ENCODE assay signal across 8 cellular contexts in the genomic region with DNA sequence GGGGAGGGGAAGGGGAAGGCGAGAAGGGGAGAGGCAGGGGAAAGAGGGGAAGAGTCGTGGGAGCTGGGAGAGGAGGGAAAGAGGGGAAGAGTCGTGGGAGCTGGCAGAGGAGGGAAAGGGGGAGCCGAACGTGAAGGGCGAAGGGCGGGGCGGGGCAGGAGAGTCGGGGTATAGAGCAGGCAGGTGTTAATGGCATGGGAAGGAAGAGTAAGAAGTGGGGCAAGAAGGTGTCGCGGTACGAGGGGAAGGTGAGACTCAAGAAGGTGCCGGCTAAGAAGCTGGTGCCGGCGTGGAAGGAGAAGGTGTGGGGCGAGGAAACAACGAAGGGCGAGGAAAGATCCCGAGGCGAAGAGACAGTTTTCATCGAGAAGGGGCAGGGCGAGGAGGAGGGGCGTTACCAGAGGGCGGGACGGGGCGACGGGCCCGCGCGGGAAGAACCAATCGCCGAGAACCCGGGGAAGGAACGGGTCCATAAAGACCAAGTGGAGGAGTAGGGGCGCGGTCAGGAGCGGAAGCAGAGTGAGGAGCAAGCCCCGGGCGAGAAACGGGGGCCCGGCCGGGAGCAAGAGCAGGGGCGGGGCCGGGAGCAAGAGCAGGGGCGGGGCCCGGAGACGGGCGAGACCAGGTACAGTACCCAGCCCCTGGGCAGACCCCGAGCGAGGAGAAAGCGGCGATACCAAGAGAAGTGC. TPM values are rescaled to one million over a fixed set of nuclear protein-coding genes. Genes with fewer than 3 reads are reported as not detected.
A peak's percentile ranks its signal among the peaks of the same experiment; 100 is the strongest.
DNase-seq lines count a peak whose midpoint lies in the region; ATAC-seq and TF ChIP-seq lines count a peak whose summit lies in the region.

No MANE protein-coding gene starts in this region.

- H3K9ac ChIP-seq in mammary epithelial cell (ENCODE audit: insufficient read depth, low read length) (peak overlapping the region; percentile 92), smooth muscle cell (ENCODE audit: low read depth) (peak overlapping the region; percentile 32)

- CTCF ChIA-PET in mammary epithelial cell (lab: Charles Lee; ENCODE audit: low non-redundant PET) = interaction anchor here (0.7 to 1.2 kb wide), 3 partner anchors 38 to 433 kb away, joined by 3 to 6 read pairs (median 5); a partner anchor contains a TSS

- no peaks in the 10 kb centered on the region for H3K27me3 ChIP-seq in mammary epithelial cell (ENCODE audit: insufficient read depth, low read length)
- H3K27me3 ChIP-seq in smooth muscle cell (ENCODE audit: low read depth) = no peaks in the 10 kb centered on the region

- dilution Hi-C loops in mammary epithelial cell (cut with HindIII; ENCODE audit: low sequenced_read_pairs) = loop anchor here (5.0 kb wide), 1 partner anchor 76 kb away; no protein-coding TSS in a partner anchor

- WGBS in mammary epithelial cell (ENCODE audit: low coverage, missing lambda C conversion rate) = 3% methylated on average over 8 of the region's 52 CpGs
- WGBS in smooth muscle cell (ENCODE audit: low lambda C conversion rate) = under 1% methylated on average over 23 of the region's 52 CpGs

- H3K4me3 ChIP-seq in WI38 (ENCODE audit: low read depth, low read length) (peak overlapping the region; percentile 73), mammary epithelial cell (replicated peaks in 1 of 3; ENCODE audit: insufficient read depth in 1 of 3, low read depth in 2 of 3, low read length in 3 of 3) (peak overlapping the region; percentile 66 to 74 (median 69)), smooth muscle cell (peak overlapping the region; percentile 86)

- no peaks in the 10 kb centered on the region for H3K9me3 ChIP-seq in mammary epithelial cell (replicated peaks; ENCODE audit: insufficient read depth, low read length)
- no peaks in the 10 kb centered on the region for H3K9me3 ChIP-seq in smooth muscle cell (replicated peaks; ENCODE audit: low read depth)

- H3K4me3 Mint-ChIP-seq in immature natural killer cell = peak overlapping the region; percentile 90 to 97 (median 96)

- no peaks in the 10 kb centered on the region for H3F3A ChIP-seq in smooth muscle cell (ENCODE audit: low read depth)

- H3K4me2 ChIP-seq in mammary epithelial cell (ENCODE audit: insufficient read depth, low read depth, low read length) (peak overlapping the region; percentile 97), smooth muscle cell (peak overlapping the region; percentile 96)

- H3K27ac Mint-ChIP-seq in immature natural killer cell = peak overlapping the region; percentile 95 to 99 (median 98)

- BruUV-seq in mammary epithelial cell (replicated peaks; lab: Mats Ljungman, UMichigan) = no TSS peak

- peaks cover 15 to 16% of the 10 kb centered on the region in 2 donors for H3K4me1 Mint-ChIP-seq in immature natural killer cell

- peaks cover 0 to 3% (median 0%) of the 10 kb centered on the region in 3 donors for H3K36me3 Mint-ChIP-seq in immature natural killer cell

- in situ Hi-C loops in mammary epithelial cell (cut with MboI; ENCODE audit: low sequenced_read_pairs in 2 of 2) = loop anchor here in 1 of 2 donors (10.0 to 25.0 kb wide), 2 partner anchors 199 to 431 kb away; a partner anchor contains a TSS

- H3K4me1 ChIP-seq in mammary epithelial cell (ENCODE audit: insufficient read depth, low read length) (peaks cover 15% of the 10 kb centered on the region), smooth muscle cell (ENCODE audit: low read depth) (peaks cover 10% of the 10 kb centered on the region)

- no peaks in the 10 kb centered on the region for H3K9me3 Mint-ChIP-seq in immature natural killer cell

- peak overlapping the region; percentile 75 for H3K27ac ChIP-seq in mammary epithelial cell (ENCODE audit: insufficient read depth, low read depth, low read length)
- H3K27ac ChIP-seq in smooth muscle cell (ENCODE audit: low read depth) = peak overlapping the region; percentile 58

- ATAC-seq in GM18909 (IDR thresholded peaks at IDR 0.05; ENCODE audit: poor library complexity, unreplicated experiment) (peak; percentile 72), HG03139 (IDR thresholded peaks at IDR 0.05; ENCODE audit: unreplicated experiment) (peak; percentile 58)

- H4K20me1 ChIP-seq in mammary epithelial cell (ENCODE audit: insufficient read depth, low read length) (no peaks in the 10 kb centered on the region), smooth muscle cell (ENCODE audit: low read depth) (no peaks in the 10 kb centered on the region)

- TF ChIP-seq CTCF in WI38 (IDR thresholded peaks at IDR 0.05; ENCODE audit: low read depth, low read length) = no peak
- no peak for TF ChIP-seq CTCF in mammary epithelial cell (conservative IDR thresholded peaks at IDR 0.05 in 1 of 2, IDR thresholded peaks at IDR 0.05 in 1 of 2; ENCODE audit: extremely low read depth in 1 of 2, insufficient read depth in 1 of 2, low read depth in 1 of 2, low read length in 2 of 2)
- TF ChIP-seq CTCF in smooth muscle cell (IDR thresholded peaks at IDR 0.05; ENCODE audit: borderline replicate concordance, insufficient read depth, poor library complexity, severe bottlenecking) = no peak

- H3K79me2 ChIP-seq in mammary epithelial cell (ENCODE audit: insufficient read depth, low read length) = no peaks in the 10 kb centered on the region
- H3K79me2 ChIP-seq in smooth muscle cell (ENCODE audit: low read depth) = no peaks in the 10 kb centered on the region

- intact Hi-C loops in mammary epithelial cell (cut with micrococcal nuclease) = loop anchor here (1.0 to 10.0 kb wide), 10 partner anchors 14 to 438 kb away; a partner anchor contains a TSS

- DNase-seq in AG08395 (ENCODE audit: low spot score) (peak; percentile 97), NCI-H2227 (lab: John Stamatoyannopoulos, UW; ENCODE audit: unreplicated experiment) (peak; percentile 100), mammary epithelial cell (peak; percentile 97), immature natural killer cell (peak; percentile 88 to 90 (median 90)), smooth muscle cell (lab: John Stamatoyannopoulos, UW; ENCODE audit: unreplicated experiment) (peak; percentile 81)

- H3K36me3 ChIP-seq in mammary epithelial cell (ENCODE audit: insufficient read depth, low read length) = no peaks in the 10 kb centered on the region
- no peaks in the 10 kb centered on the region for H3K36me3 ChIP-seq in smooth muscle cell (ENCODE audit: low read depth)

- peaks cover 2 to 5% (median 3%) of the 10 kb centered on the region in 3 donors for H3K27me3 Mint-ChIP-seq in immature natural killer cell (ENCODE audit: low read depth in 3 of 3)

- peak overlapping the region; percentile 95 for H2AFZ ChIP-seq in mammary epithelial cell (ENCODE audit: low read depth, low read length)
- H2AFZ ChIP-seq in smooth muscle cell (ENCODE audit: low read depth) = peak overlapping the region; percentile 85

RNA-seq across cellular contexts. Expression of a gene that starts 0.5 kb away (rescaled TPM):
- total RNA-seq in mammary epithelial cell = 1 to 10 TPM in 1 of 2 donors, under 1 TPM in 1; 0.83 to 2.8 TPM
- polyA plus RNA-seq in mammary epithelial cell = 0.96 TPM
- not detected for polyA minus RNA-seq in mammary epithelial cell
- polyA plus RNA-seq in immature natural killer cell = 10 to 100 TPM in 2 of 3 donors, 1 to 10 TPM in 1; 5.3 to 14.0 (median 11.6) TPM
- total RNA-seq in smooth muscle cell = 0.94 TPM in 1 of 2 replicates, not detected in the other
- 0.32 and 0.98 TPM in 2 replicates for polyA plus RNA-seq in smooth muscle cell

RNA-seq across cellular contexts. Expression of a gene that starts 16.4 kb away (rescaled TPM):
- total RNA-seq in mammary epithelial cell = 10 to 100 TPM; 14.2 to 46.6 TPM
- polyA plus RNA-seq in mammary epithelial cell = 17.8 TPM
- 3.0 TPM for polyA minus RNA-seq in mammary epithelial cell
- polyA plus RNA-seq in immature natural killer cell = 1 to 10 TPM in 2 of 3 donors, under 1 TPM in 1; 0.93 to 1.2 (median 1.0) TPM
- 6.5 and 7.2 TPM in 2 replicates for total RNA-seq in smooth muscle cell
- 12.6 and 13.4 TPM in 2 replicates for polyA plus RNA-seq in smooth muscle cell

RNA-seq across cellular contexts. Expression of a gene that starts 20.3 kb away (rescaled TPM):
- total RNA-seq in mammary epithelial cell = 10 to 100 TPM; 43.8 to 74.7 TPM
- 44.8 TPM for polyA plus RNA-seq in mammary epithelial cell
- polyA minus RNA-seq in mammary epithelial cell = 20.7 TPM
- 10 to 100 TPM; 47.7 to 82.5 (median 54.9) TPM for polyA plus RNA-seq in immature natural killer cell
- total RNA-seq in smooth muscle cell = 80.1 and 87.5 TPM in 2 replicates
- 185 and 216 TPM in 2 replicates for polyA plus RNA-seq in smooth muscle cell

RNA-seq across cellular contexts. Expression of a gene that starts 32.0 kb away (rescaled TPM):
- total RNA-seq in mammary epithelial cell = 100 to 1,000 TPM in 1 of 2 donors, 10 to 100 TPM in 1; 39.7 to 162 TPM
- polyA plus RNA-seq in mammary epithelial cell = 445 TPM
- 5.5 TPM for polyA minus RNA-seq in mammary epithelial cell
- 1 to 10 TPM in 1 of 3 donors, not detected in 2; 2.8 TPM for polyA plus RNA-seq in immature natural killer cell
- total RNA-seq in smooth muscle cell = 97.5 and 136 TPM in 2 replicates
- 22.1 and 96.5 TPM in 2 replicates for polyA plus RNA-seq in smooth muscle cell

RNA-seq across cellular contexts. Expression of a gene that starts 38.3 kb away (rescaled TPM):
- 100 to 1,000 TPM; 247 to 401 TPM for total RNA-seq in mammary epithelial cell
- polyA plus RNA-seq in mammary epithelial cell = 458 TPM
- polyA minus RNA-seq in mammary epithelial cell = 202 TPM
- 100 to 1,000 TPM; 210 to 298 (median 236) TPM for polyA plus RNA-seq in immature natural killer cell
- 279 and 377 TPM in 2 replicates for total RNA-seq in smooth muscle cell
- polyA plus RNA-seq in smooth muscle cell = 387 and 404 TPM in 2 replicates

Comparison
In these comparisons a context has a peak if more than half of its experiments do, and no peak if none do; other contexts are left out.
1. Peak in every context shown above with its lines: DNase-seq, ATAC-seq, H3K4me3 ChIP-seq and H3K27ac ChIP-seq.